Comparison of ENCODE assay signal across 18 cellular contexts in the genomic region with DNA sequence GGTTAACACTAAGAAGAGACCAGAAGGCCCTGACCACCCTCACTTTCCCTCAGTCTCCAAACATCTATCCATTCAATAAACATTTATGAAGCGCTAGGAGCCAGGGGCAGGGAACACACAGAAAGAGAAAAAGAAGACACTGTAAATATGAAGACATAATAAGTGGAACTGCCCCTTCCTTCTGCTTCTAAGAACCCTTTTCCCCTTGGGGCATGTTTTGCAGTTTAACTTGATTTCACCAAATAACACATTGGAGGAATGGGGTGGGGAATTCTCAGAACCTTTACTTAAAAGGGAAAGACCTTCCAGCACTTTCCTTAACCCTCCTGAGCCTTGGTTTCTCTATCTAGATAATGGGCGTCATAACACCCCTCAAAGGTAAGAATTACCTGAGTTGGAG. TPM values are rescaled to one million over a fixed set of nuclear protein-coding genes. Genes with fewer than 3 reads are reported as not detected.
DNase-seq lines count a peak whose midpoint lies in the region; ATAC-seq and TF ChIP-seq lines count a peak whose summit lies in the region.
"Had no signal": no experiment of that assay in that cellular context is flagged by ENCODE, and none has a peak within 500 bp of the region (broad histone marks: within the 10 kb centered on the region; RNA-seq: fewer than 3 reads in every experiment).

No MANE protein-coding gene starts in this region.

- H2AFZ ChIP-seq in OCI-LY7 (ENCODE audit: low read length): no peak overlapping the region

- H3K27me3 ChIP-seq in adrenal gland (no peaks in the 10 kb centered on the region), mesendoderm (ENCODE audit: insufficient read depth, low read length, poor library complexity) (no peaks in the 10 kb centered on the region), testis (no peaks in the 10 kb centered on the region)
- H3K27me3 ChIP-seq: colonic mucosa, SJSA1 had no signal

- no peak overlapping the region for H3K9ac ChIP-seq in mesendoderm (ENCODE audit: low read length)

- no peak overlapping the region for H3K4ac ChIP-seq in mesendoderm (ENCODE audit: low read depth, low read length)

- no peaks in the 10 kb centered on the region for H3K9me3 Mint-ChIP-seq in HFFc6
- H3K9me3 Mint-ChIP-seq in stimulated activated effector memory CD8-positive, alpha-beta T cell treated with anti-CD3 and anti-CD28 coated beads, Interleukin-12 subunit alpha, Interleukin-12 subunit beta, amount 100 ng/mL, for 72 hours: no peaks in the 10 kb centered on the region

- ATAC-seq in stimulated activated effector memory CD8-positive, alpha-beta T cell treated with anti-CD3 and anti-CD28 coated beads, Interleukin-12 subunit alpha, Interleukin-12 subunit beta, amount 100 ng/mL, for 72 hours: no peak
- ATAC-seq: K562; left colon; naive thymus-derived CD8-positive, alpha-beta T cell; psoas muscle had no signal

- WGBS in adrenal gland, 4 donors: 68 to 84% (median 73%) methylated on average over 2 of the region's 2 CpGs
- no CpG with 5 or more reads among the region's 2 CpGs for WGBS in mesendoderm (ENCODE audit: extremely low coverage, insufficient coverage, low lambda C conversion rate)
- 92 to 94% methylated on average over 2 of the region's 2 CpGs for WGBS in testis, 2 donors

- H3K27ac ChIP-seq in adrenal gland (peak overlapping the region; percentile 78 to 93 (median 83)), mesendoderm (ENCODE audit: low read depth, low read length) (no peak overlapping the region), testis (peak overlapping the region; percentile 4 to 38), OCI-LY7 (ENCODE audit: low read depth, low read length, poor library complexity, severe bottlenecking) (no peak overlapping the region)
- H3K27ac ChIP-seq: colonic mucosa, psoas muscle, SJSA1 had no signal

- peak overlapping the region; percentile 63 for H3K27ac Mint-ChIP-seq in HFFc6
- H3K27ac Mint-ChIP-seq in stimulated activated effector memory CD8-positive, alpha-beta T cell treated with anti-CD3 and anti-CD28 coated beads, Interleukin-12 subunit alpha, Interleukin-12 subunit beta, amount 100 ng/mL, for 72 hours: no peak overlapping the region

- no peaks in the 10 kb centered on the region for H4K20me1 ChIP-seq in OCI-LY7 (ENCODE audit: insufficient read depth, low read length)

- H3K79me1 ChIP-seq in mesendoderm (ENCODE audit: low read length): peaks cover 4% of the 10 kb centered on the region

- no peak overlapping the region for H3K56ac ChIP-seq in mesendoderm (ENCODE audit: low read length)

- CTCF ChIA-PET in OCI-LY7 (lab: Charles Lee; ENCODE audit: unreplicated experiment): no interaction called here

- DNase-seq in HFFc6 (no peak), adrenal gland (no peak), mesendoderm (no peak), testis (no peak), NCI-H774 (lab: John Stamatoyannopoulos, UW) (no peak), OCI-LY7 (ENCODE audit: low spot score) (no peak)
- DNase-seq in stimulated activated effector memory CD8-positive, alpha-beta T cell treated with anti-CD3 and anti-CD28 coated beads, Interleukin-12 subunit alpha, Interleukin-12 subunit beta, amount 100 ng/mL, for 72 hours (ENCODE audit: low spot score in 2 of 2): no peak
- DNase-seq: activated CD4-positive, alpha-beta T cell treated with anti-CD3 and anti-CD28 coated beads for 4 hours; activated naive CD4-positive, alpha-beta T cell treated with Interleukin-2 at 50 U/mL for 16 hours; colonic mucosa; naive thymus-derived CD8-positive, alpha-beta T cell; NCI-H2107; NCI-H524; psoas muscle; stimulated activated naive CD4-positive, alpha-beta T cell had no signal

- no peak for TF ChIP-seq POLR2A in adrenal gland (IDR thresholded peaks at IDR 0.05)
- no peak for TF ChIP-seq POLR2A in testis (IDR thresholded peaks at IDR 0.05)

- intact Hi-C loops in adrenal gland (cut with DNase I) (no loop called here), testis (cut with DNase I; ENCODE audit: low total_unique reads) (no loop called here), OCI-LY7 (cut with micrococcal nuclease; ENCODE audit: unreplicated experiment) (no loop called here)

- H2BK15ac ChIP-seq in mesendoderm (replicated peaks; ENCODE audit: low read depth): no peak overlapping the region

- H2BK5ac ChIP-seq in mesendoderm (ENCODE audit: low read length): no peak overlapping the region

- H4K5ac ChIP-seq in mesendoderm (ENCODE audit: low read length): no peak overlapping the region

- H3K9me3 ChIP-seq in adrenal gland (replicated peaks in 1 of 3) (no peaks in the 10 kb centered on the region), testis (no peaks in the 10 kb centered on the region), OCI-LY7 (ENCODE audit: low read length) (no peaks in the 10 kb centered on the region)
- H3K9me3 ChIP-seq: colonic mucosa, psoas muscle, SJSA1 had no signal

- H3K36me3 ChIP-seq in adrenal gland (replicated peaks in 1 of 2) (no peaks in the 10 kb centered on the region), mesendoderm (ENCODE audit: control insufficient read depth, insufficient read depth, low read length) (no peaks in the 10 kb centered on the region), testis (ENCODE audit: low read depth, missing control alignments) (no peaks in the 10 kb centered on the region), OCI-LY7 (ENCODE audit: insufficient read depth, low read length) (no peaks in the 10 kb centered on the region)
- H3K36me3 ChIP-seq: colonic mucosa, SJSA1 had no signal

- peaks cover 39% of the 10 kb centered on the region for H3K4me1 Mint-ChIP-seq in HFFc6 (ENCODE audit: low read depth)
- H3K4me1 Mint-ChIP-seq in stimulated activated effector memory CD8-positive, alpha-beta T cell treated with anti-CD3 and anti-CD28 coated beads, Interleukin-12 subunit alpha, Interleukin-12 subunit beta, amount 100 ng/mL, for 72 hours: no peaks in the 10 kb centered on the region

- H2BK120ac ChIP-seq in mesendoderm (ENCODE audit: low read depth, low read length): no peak overlapping the region

- H3K4me2 ChIP-seq in mesendoderm (ENCODE audit: low read length): no peak overlapping the region
- H3K4me2 ChIP-seq in OCI-LY7 (ENCODE audit: low read length): no peak overlapping the region

- H3K4me3 Mint-ChIP-seq in HFFc6: peak overlapping the region; percentile 10; the same call in 1 of the 2 replicates
- H3K4me3 Mint-ChIP-seq in stimulated activated effector memory CD8-positive, alpha-beta T cell treated with anti-CD3 and anti-CD28 coated beads, Interleukin-12 subunit alpha, Interleukin-12 subunit beta, amount 100 ng/mL, for 72 hours: no peak overlapping the region

- H3K79me2 ChIP-seq in mesendoderm (ENCODE audit: control insufficient read depth, insufficient read depth, low read length): peaks cover 13% of the 10 kb centered on the region
- no peaks in the 10 kb centered on the region for H3K79me2 ChIP-seq in OCI-LY7 (ENCODE audit: insufficient read depth, low read depth, low read length)

- peak overlapping the region; percentile 14 for H3K18ac ChIP-seq in mesendoderm (ENCODE audit: low read length)

- no peak for TF ChIP-seq CTCF in HFFc6 (IDR thresholded peaks at IDR 0.05)
- TF ChIP-seq CTCF in adrenal gland (IDR thresholded peaks at IDR 0.05): no peak
- no peak for TF ChIP-seq CTCF in testis (IDR thresholded peaks at IDR 0.05)
- TF ChIP-seq CTCF in OCI-LY7 (conservative IDR thresholded peaks at IDR 0.05; ENCODE audit: low read length): no peak

- no peak overlapping the region for H2AK5ac ChIP-seq in mesendoderm (ENCODE audit: low read length)

- no TSS peak for BruUV-seq in OCI-LY7 (replicated peaks; lab: Mats Ljungman, UMichigan)

- peaks cover 7% of the 10 kb centered on the region; the same call in 1 of the 2 replicates for H3K36me3 Mint-ChIP-seq in HFFc6 (ENCODE audit: low read depth)
- no peaks in the 10 kb centered on the region for H3K36me3 Mint-ChIP-seq in stimulated activated effector memory CD8-positive, alpha-beta T cell treated with anti-CD3 and anti-CD28 coated beads, Interleukin-12 subunit alpha, Interleukin-12 subunit beta, amount 100 ng/mL, for 72 hours
- H3K36me3 Mint-ChIP-seq: naive thymus-derived CD8-positive, alpha-beta T cell had no signal

- POLR2A ChIA-PET in OCI-LY7 (lab: Charles Lee): interaction anchor here (0.6 kb wide), 1 partner anchor 31 kb away, joined by 4 read pairs; no protein-coding TSS in a partner anchor

- H3K4me1 ChIP-seq in adrenal gland (replicated peaks in 1 of 2) (peaks cover 37 to 56% of the 10 kb centered on the region in 2 donors), mesendoderm (ENCODE audit: control insufficient read depth, low read depth, low read length) (no peaks in the 10 kb centered on the region), testis (peaks cover 12% of the 10 kb centered on the region), OCI-LY7 (ENCODE audit: insufficient read depth, low read length, poor library complexity, severe bottlenecking) (peaks cover 3% of the 10 kb centered on the region)
- H3K4me1 ChIP-seq: colonic mucosa, psoas muscle, SJSA1 had no signal

- no peak overlapping the region for H3K23ac ChIP-seq in mesendoderm (ENCODE audit: low read length)

- H3K4me3 ChIP-seq in adrenal gland (no peak overlapping the region), mesendoderm (ENCODE audit: low read length) (no peak overlapping the region), testis (no peak overlapping the region), OCI-LY7 (ENCODE audit: low read depth, low read length, poor library complexity, severe bottlenecking) (no peak overlapping the region)
- H3K4me3 ChIP-seq: colonic mucosa, K562, psoas muscle, SJSA1 had no signal

- no peaks in the 10 kb centered on the region for H3K27me3 Mint-ChIP-seq in HFFc6 (ENCODE audit: insufficient read depth)

- peak overlapping the region; percentile 2 for H4K8ac ChIP-seq in mesendoderm (ENCODE audit: low read depth, low read length)

- no peaks in the 10 kb centered on the region for H3K9me2 ChIP-seq in OCI-LY7 (ENCODE audit: insufficient read depth, low read length)

RNA-seq across cellular contexts. Expression of gene RBM47, which starts 42.3 kb away (rescaled TPM):
- 1 to 10 TPM in 5 of 6 experiments, under 1 TPM in 1; 0.95 to 1.5 (median 1.4) TPM for total RNA-seq in HFFc6 (2021; fragmentation: NEBNext Ultra II Directional; extraction: Animal tissue kit (Norgen Biotek cat#: 25700))
- total RNA-seq in adrenal gland (100 to 1,000 TPM; 143 to 370 (median 175) TPM), testis (10 to 100 TPM; 51.7 to 95.1 TPM), OCI-LY7 (2022) (12.0 and 14.2 TPM in 2 replicates)
- polyA plus RNA-seq in adrenal gland (100 to 1,000 TPM in 1 of 3 donors, 10 to 100 TPM in 2; 25.7 to 117 (median 26.0) TPM), testis (ENCODE audit: insufficient read depth, low read depth, low replicate concordance) (17.8 TPM)
- polyA plus RNA-seq in mesendoderm (2013, experiment 1 of 2): 50.9 TPM
- 51.8 TPM for polyA plus RNA-seq in mesendoderm (2013, experiment 2 of 2)
- total RNA-seq in OCI-LY7 (2014; rRNA removed; shearing (Covaris generic)): 4.6 and 5.3 TPM in 2 replicates

Comparison
In these comparisons a context has a peak if more than half of its experiments do, and no peak if none do; other contexts are left out.
1. H3K27ac ChIP-seq: peak in adrenal gland (5 of 5) and testis (2 of 2); none in mesendoderm (single experiment) and OCI-LY7 (single experiment).